ENCODE assay signal across 9 cellular contexts in the genomic region with DNA sequence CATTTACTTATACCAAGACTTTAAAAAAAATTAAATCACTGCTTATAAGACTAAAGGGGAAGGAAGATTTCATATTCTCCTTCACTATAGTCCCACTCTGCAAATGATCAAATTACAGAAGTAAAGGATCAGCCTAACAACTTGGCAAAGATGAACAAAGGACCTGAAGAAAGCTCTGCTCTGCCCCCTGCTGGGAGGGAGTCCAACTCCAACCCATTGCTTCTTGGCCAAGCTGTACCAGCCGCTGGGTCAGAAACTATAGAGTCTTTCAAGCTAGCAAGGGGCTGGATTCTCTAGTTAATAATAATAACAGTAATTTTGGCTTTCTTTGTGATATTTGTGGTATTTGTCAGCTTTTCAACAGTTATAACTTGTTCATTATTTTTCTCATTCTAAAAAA.
DNase-seq lines count a peak whose midpoint lies in the region; ATAC-seq, FAIRE-seq and TF ChIP-seq lines count a peak whose summit lies in the region.
"Had no signal": no experiment of that assay in that cellular context is flagged by ENCODE, and none has a peak within 500 bp of the region (broad histone marks: within the 10 kb centered on the region; RNA-seq: fewer than 3 reads in every experiment).

No MANE protein-coding gene starts in this region.

- ATAC-seq in activated CD8-positive, alpha-beta T cell treated with anti-CD3 and anti-CD28 coated beads for 36 hours: no peak
- no peak for ATAC-seq in CD8-positive, alpha-beta T cell
- ATAC-seq: stimulated activated naive CD8-positive, alpha-beta T cell treated with anti-CD3 and anti-CD28 coated beads, Interleukin-15, amount 100 ng/mL, for 72 hours had no signal

- intact Hi-C loops in activated CD8-positive, alpha-beta T cell treated with anti-CD3 and anti-CD28 coated beads for 36 hours (cut with micrococcal nuclease): no loop called here
- intact Hi-C loops in CD8-positive, alpha-beta T cell (cut with DNase I, micrococcal nuclease): no loop called here

- no peaks in the 10 kb centered on the region for H3K9me1 ChIP-seq in keratinocyte (ENCODE audit: control insufficient read depth, extremely low read depth, insufficient read depth, low read length)

- no peak for TF ChIP-seq EP300 in Ishikawa (IDR thresholded peaks at IDR 0.05; ENCODE audit: borderline replicate concordance)

- peak; percentile 39; the same call in 1 of the 2 replicates for TF ChIP-seq RAD21 in Ishikawa (IDR thresholded peaks at IDR 0.05; ENCODE audit: low read depth)

- CTCF ChIA-PET in activated CD8-positive, alpha-beta T cell treated with anti-CD3 and anti-CD28 coated beads for 36 hours (lab: Charles Lee): no interaction called here
- CTCF ChIA-PET in CD8-positive, alpha-beta T cell (lab: Charles Lee): no interaction called here

- H3K9ac ChIP-seq in keratinocyte (ENCODE audit: control insufficient read depth, extremely low read depth, insufficient read depth, low read length): no peak overlapping the region

- no peaks in the 10 kb centered on the region for H3K36me3 Mint-ChIP-seq in activated CD8-positive, alpha-beta T cell treated with anti-CD3 and anti-CD28 coated beads for 36 hours (ENCODE audit: low read depth)
- H3K36me3 Mint-ChIP-seq in CD8-positive, alpha-beta T cell: no peaks in the 10 kb centered on the region

- DNase-seq in AML-193 (lab: John Stamatoyannopoulos, UW): peak; percentile 37 to 57
- DNase-seq in GM13977 (ENCODE audit: low spot score): no peak
- DNase-seq in activated CD8-positive, alpha-beta T cell treated with anti-CD3 and anti-CD28 coated beads for 36 hours: peak; percentile 50
- DNase-seq in keratinocyte (ENCODE audit: low read depth, low spot score): no peak
- no peak for DNase-seq in cortex of kidney (lab: John Stamatoyannopoulos, UW)
- no peak for DNase-seq in CD8-positive, alpha-beta T cell
- no peak for DNase-seq in NCI-H2227 treated with DMSO at 0.1 percent for 48 hours (lab: John Stamatoyannopoulos, UW)

- no peaks in the 10 kb centered on the region for H3K4me1 Mint-ChIP-seq in activated CD8-positive, alpha-beta T cell treated with anti-CD3 and anti-CD28 coated beads for 36 hours (ENCODE audit: low read depth)
- H3K4me1 Mint-ChIP-seq in CD8-positive, alpha-beta T cell (ENCODE audit: low read depth): no peaks in the 10 kb centered on the region
- H3K4me1 Mint-ChIP-seq: stimulated activated naive CD8-positive, alpha-beta T cell treated with anti-CD3 and anti-CD28 coated beads, Interleukin-15, amount 100 ng/mL, for 72 hours had no signal

- no peaks in the 10 kb centered on the region for H3K36me3 ChIP-seq in keratinocyte (ENCODE audit: control insufficient read depth in 2 of 2, extremely low read depth in 1 of 2, insufficient read depth in 2 of 2, low read length in 2 of 2)
- H3K36me3 ChIP-seq in CD8-positive, alpha-beta T cell (ENCODE audit: insufficient read depth, low read length): no peaks in the 10 kb centered on the region

- H3K27ac ChIP-seq in keratinocyte (ENCODE audit: control insufficient read depth, insufficient read depth, low read length): no peak overlapping the region
- H3K27ac ChIP-seq in CD8-positive, alpha-beta T cell (ENCODE audit: low read depth, low read length): no peak overlapping the region

- H3K4me3 ChIP-seq in keratinocyte (ENCODE audit: control insufficient read depth in 2 of 3, extremely low read depth in 1 of 3, insufficient read depth in 2 of 3, low read depth in 1 of 3, low read length in 3 of 3): no peak overlapping the region
- H3K4me3 ChIP-seq in CD8-positive, alpha-beta T cell (ENCODE audit: low read depth, low read length): no peak overlapping the region

- no peak overlapping the region for H3K4me2 ChIP-seq in keratinocyte (ENCODE audit: control insufficient read depth, extremely low read depth, insufficient read depth, low read depth, low read length)

- H3K27me3 Mint-ChIP-seq in activated CD8-positive, alpha-beta T cell treated with anti-CD3 and anti-CD28 coated beads for 36 hours: peaks cover 3% of the 10 kb centered on the region
- no peaks in the 10 kb centered on the region for H3K27me3 Mint-ChIP-seq in CD8-positive, alpha-beta T cell (ENCODE audit: low read depth)
- H3K27me3 Mint-ChIP-seq: stimulated activated naive CD8-positive, alpha-beta T cell treated with anti-CD3 and anti-CD28 coated beads, Interleukin-15, amount 100 ng/mL, for 72 hours had no signal

- H2AFZ ChIP-seq in keratinocyte (ENCODE audit: control insufficient read depth, low read length): no peak overlapping the region

- H3K27me3 ChIP-seq in keratinocyte (ENCODE audit: control insufficient read depth, extremely low read depth, insufficient read depth, low read length): no peaks in the 10 kb centered on the region
- H3K27me3 ChIP-seq in CD8-positive, alpha-beta T cell (ENCODE audit: insufficient read depth, low read length): no peaks in the 10 kb centered on the region

- H3K9me3 ChIP-seq in keratinocyte (ENCODE audit: control insufficient read depth, low read depth, low read length): no peaks in the 10 kb centered on the region
- no peaks in the 10 kb centered on the region for H3K9me3 ChIP-seq in CD8-positive, alpha-beta T cell (ENCODE audit: low read length)

- no peak for FAIRE-seq in keratinocyte (lab: Jason Lieb, UNC)

- POLR2A ChIA-PET in activated CD8-positive, alpha-beta T cell treated with anti-CD3 and anti-CD28 coated beads for 36 hours (lab: Charles Lee): no interaction called here
- POLR2A ChIA-PET in CD8-positive, alpha-beta T cell (lab: Charles Lee): no interaction called here

- H3K27ac Mint-ChIP-seq in activated CD8-positive, alpha-beta T cell treated with anti-CD3 and anti-CD28 coated beads for 36 hours: no peak overlapping the region
- H3K27ac Mint-ChIP-seq in CD8-positive, alpha-beta T cell: no peak overlapping the region
- H3K27ac Mint-ChIP-seq: stimulated activated naive CD8-positive, alpha-beta T cell treated with anti-CD3 and anti-CD28 coated beads, Interleukin-15, amount 100 ng/mL, for 72 hours had no signal

- H4K20me1 ChIP-seq in keratinocyte (ENCODE audit: control insufficient read depth, extremely low read depth, insufficient read depth, low read length): no peaks in the 10 kb centered on the region

- no peaks in the 10 kb centered on the region for H3K9me3 Mint-ChIP-seq in activated CD8-positive, alpha-beta T cell treated with anti-CD3 and anti-CD28 coated beads for 36 hours
- H3K9me3 Mint-ChIP-seq in CD8-positive, alpha-beta T cell: no peaks in the 10 kb centered on the region

- TF ChIP-seq CTCF in GM13977 (IDR thresholded peaks at IDR 0.05; ENCODE audit: extremely low read depth, insufficient read depth, missing control alignments) (peak; percentile 66), keratinocyte (optimal IDR thresholded peaks at IDR 0.05 in 1 of 3, IDR thresholded peaks at IDR 0.05 in 1 of 3, conservative IDR thresholded peaks at IDR 0.05 in 1 of 3; ENCODE audit: extremely low read depth in 1 of 3, insufficient read depth in 2 of 3, low read length in 3 of 3) (peak; percentile 54 to 68 (median 58))
- peak; percentile 62 for TF ChIP-seq CTCF in activated CD8-positive, alpha-beta T cell treated with anti-CD3 and anti-CD28 coated beads for 36 hours (IDR thresholded peaks at IDR 0.05)
- no peak for TF ChIP-seq CTCF in CD8-positive, alpha-beta T cell (IDR thresholded peaks at IDR 0.05)

- H3K4me1 ChIP-seq in keratinocyte (ENCODE audit: control insufficient read depth, extremely low read depth, insufficient read depth, low read length): no peaks in the 10 kb centered on the region
- H3K4me1 ChIP-seq in CD8-positive, alpha-beta T cell (ENCODE audit: insufficient read depth, low read length): no peaks in the 10 kb centered on the region

- dilution Hi-C loops in keratinocyte (cut with MboI; ENCODE audit: extremely low pct_ligation_motif_present, low sequenced_read_pairs): no loop called here

- no peak overlapping the region for H3K4me3 Mint-ChIP-seq in activated CD8-positive, alpha-beta T cell treated with anti-CD3 and anti-CD28 coated beads for 36 hours
- no peak overlapping the region for H3K4me3 Mint-ChIP-seq in CD8-positive, alpha-beta T cell
- H3K4me3 Mint-ChIP-seq: stimulated activated naive CD8-positive, alpha-beta T cell treated with anti-CD3 and anti-CD28 coated beads, Interleukin-15, amount 100 ng/mL, for 72 hours had no signal

- in situ Hi-C loops in GM13977 (cut with MboI; ENCODE audit: low pct_unique_long_range_greater_than_20kb, low sequenced_read_pairs, unreplicated experiment): no loop called here

- no peaks in the 10 kb centered on the region for H3K79me2 ChIP-seq in keratinocyte (ENCODE audit: control insufficient read depth, insufficient read depth, low read length)

TF ChIP-seq in Ishikawa, 13 proteins besides CTCF, POLR2A, EP300 and RAD21:
- TF ChIP-seq NFIC (IDR thresholded peaks at IDR 0.05): no peak

Comparison
In these comparisons a context has a peak if more than half of its experiments do, and no peak if none do; other contexts are left out.
1. DNase-seq: peak in AML-193 (2 of 2) and activated CD8-positive, alpha-beta T cell treated with anti-CD3 and anti-CD28 coated beads for 36 hours (single experiment); none in GM13977 (single experiment), keratinocyte (single experiment), cortex of kidney (single experiment), CD8-positive, alpha-beta T cell (0 of 7) and NCI-H2227 treated with DMSO at 0.1 percent for 48 hours (single experiment).